ENCODE assay signal across 1 cellular context in the genomic region with DNA sequence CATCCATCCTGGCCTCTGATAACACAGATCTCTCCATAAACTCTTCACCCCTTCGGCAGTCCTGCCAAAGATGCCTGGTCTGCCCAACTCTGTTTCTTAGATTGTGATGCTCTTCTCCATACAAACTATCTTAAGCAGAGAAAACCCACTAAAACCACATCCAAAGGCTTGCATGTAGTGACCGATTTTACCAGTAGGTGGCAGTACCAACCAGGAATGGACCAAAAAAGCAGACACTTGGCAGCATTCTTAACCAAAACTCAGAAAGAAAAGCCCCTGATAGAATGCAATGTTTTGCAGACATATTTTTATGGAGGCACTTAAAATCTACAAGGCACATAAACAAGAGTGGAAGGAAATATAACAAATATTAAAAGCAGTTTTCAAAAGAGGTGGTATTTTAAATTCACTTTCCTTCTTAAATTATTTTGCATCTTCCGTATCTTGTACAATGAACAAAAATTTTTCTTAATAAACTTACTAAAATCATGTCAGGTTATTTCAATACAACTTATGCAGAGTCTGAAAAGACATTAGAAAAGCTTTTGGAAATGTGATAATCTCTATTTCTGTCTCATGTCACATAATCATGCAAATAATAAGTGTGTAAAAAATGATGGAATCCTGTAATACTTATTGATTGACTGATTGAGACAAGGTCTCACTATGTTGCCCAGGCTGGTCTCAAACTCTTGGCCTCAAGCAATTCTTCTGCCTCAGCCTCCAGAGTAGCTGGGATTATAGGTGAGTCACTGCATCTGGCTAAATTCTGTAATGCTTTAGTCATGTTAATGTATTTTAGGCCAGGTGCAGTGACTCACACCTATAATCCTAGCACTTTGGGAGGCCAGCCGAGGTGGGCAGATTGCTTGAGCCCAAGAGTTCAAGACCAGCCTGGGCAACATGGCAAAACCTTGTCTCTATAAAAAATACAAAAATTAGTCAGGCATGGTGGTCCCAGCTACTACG.
TF ChIP-seq lines count a peak whose summit lies in the region.

No MANE protein-coding gene starts in this region.

TF ChIP-seq in WTC11, 78 proteins besides CTCF, POLR2A, EP300 and RAD21 (continued from another document):
- TF ChIP-seq NFYB (CRISPR knock-in tag; conservative IDR thresholded peaks at IDR 0.05; ENCODE audit: low read depth) (no peak), TP53 (CRISPR knock-in tag; IDR thresholded peaks at IDR 0.05) (no peak), MLX (CRISPR knock-in tag; IDR thresholded peaks at IDR 0.05) (no peak), CREM (CRISPR knock-in tag; IDR thresholded peaks at IDR 0.05) (no peak), ESRRA (CRISPR knock-in tag; IDR thresholded peaks at IDR 0.05; ENCODE audit: borderline replicate concordance) (no peak)
